Comparison of ENCODE assay signal across 9 cellular contexts in genomic region chr2:65800998-65801397, GRCh38.
DNase-seq lines count a peak whose midpoint lies in the region; TF ChIP-seq lines count a peak whose summit lies in the region.
"Had no signal": no experiment of that assay in that cellular context is flagged by ENCODE, and none has a peak within 500 bp of the region (broad histone marks: within the 10 kb centered on the region; RNA-seq: fewer than 3 reads in every experiment).

No MANE protein-coding gene starts in this region.

- H3K27me3 ChIP-seq in endodermal cell (ENCODE audit: control insufficient read depth, insufficient read depth, low read length, poor library complexity, severe bottlenecking): no peaks in the 10 kb centered on the region

- TF ChIP-seq POLR2A in NB4 (IDR thresholded peaks at IDR 0.05; ENCODE audit: extremely low read depth, insufficient read length): no peak

- POLR2A ChIA-PET in activated CD4-positive, alpha-beta T cell treated with anti-CD3 and anti-CD28 coated beads, Interleukin-2, amount 10 ng/mL, durations not matched to agents 7 days and 5 days (lab: Charles Lee): no interaction called here

- H3K27ac Mint-ChIP-seq in endodermal cell: no peak overlapping the region
- no peak overlapping the region for H3K27ac Mint-ChIP-seq in activated CD4-positive, alpha-beta T cell treated with anti-CD3 and anti-CD28 coated beads, Interleukin-2, amount 10 ng/mL, durations not matched to agents 7 days and 5 days
- H3K27ac Mint-ChIP-seq: IgD-negative memory B cell; stimulated activated naive B cell treated with anti-CD40 and anti-IgM and Interleukin-4, amounts not matched to agents 10 μg/mL and 1 μg/mL and 100 μg/mL, for 72 hours had no signal

- no peaks in the 10 kb centered on the region for H3K9me3 Mint-ChIP-seq in endodermal cell
- no peaks in the 10 kb centered on the region for H3K9me3 Mint-ChIP-seq in activated CD4-positive, alpha-beta T cell treated with anti-CD3 and anti-CD28 coated beads, Interleukin-2, amount 10 ng/mL, durations not matched to agents 7 days and 5 days

- DNase-seq in GM04504 (ENCODE audit: low read depth): peak; percentile 3
- DNase-seq in NB4 (ENCODE audit: low read depth): peak; percentile 36
- peak; percentile 84 for DNase-seq in endodermal cell
- no peak for DNase-seq in retinal pigment epithelial cell (ENCODE audit: low read depth)
- no peak for DNase-seq in NCI-H1417 treated with DMSO at 0.1 percent for 48 hours (lab: John Stamatoyannopoulos, UW)
- DNase-seq in activated CD4-positive, alpha-beta T cell treated with anti-CD3 and anti-CD28 coated beads, Interleukin-2, amount 10 ng/mL, durations not matched to agents 7 days and 5 days: no peak
- no peak for DNase-seq in SW480 (ENCODE audit: low spot score)
- DNase-seq: stimulated activated naive B cell treated with anti-CD40 and anti-IgM and Interleukin-4, amounts not matched to agents 10 μg/mL and 1 μg/mL and 100 μg/mL, for 72 hours had no signal

- H3K4me1 Mint-ChIP-seq in endodermal cell: no peaks in the 10 kb centered on the region
- no peaks in the 10 kb centered on the region for H3K4me1 Mint-ChIP-seq in activated CD4-positive, alpha-beta T cell treated with anti-CD3 and anti-CD28 coated beads, Interleukin-2, amount 10 ng/mL, durations not matched to agents 7 days and 5 days
- H3K4me1 Mint-ChIP-seq: IgD-negative memory B cell; stimulated activated naive B cell treated with anti-CD40 and anti-IgM and Interleukin-4, amounts not matched to agents 10 μg/mL and 1 μg/mL and 100 μg/mL, for 72 hours had no signal

- 47% methylated on average over 1 of the region's 1 CpG; no CpG with 5 or more reads in 1 of the 2 experiments for WGBS in endodermal cell (ENCODE audit: insufficient coverage in 1 of 2, insufficient read length in 1 of 2), 2 experiments

- H3K27me3 Mint-ChIP-seq in endodermal cell (ENCODE audit: insufficient read depth): peaks cover 1% of the 10 kb centered on the region
- no peaks in the 10 kb centered on the region for H3K27me3 Mint-ChIP-seq in activated CD4-positive, alpha-beta T cell treated with anti-CD3 and anti-CD28 coated beads, Interleukin-2, amount 10 ng/mL, durations not matched to agents 7 days and 5 days

- H3K27ac ChIP-seq in endodermal cell (ENCODE audit: low read depth, low read length): no peak overlapping the region

- CTCF ChIA-PET in activated CD4-positive, alpha-beta T cell treated with anti-CD3 and anti-CD28 coated beads, Interleukin-2, amount 10 ng/mL, durations not matched to agents 7 days and 5 days (lab: Charles Lee): no interaction called here

- no peak overlapping the region for H3K9ac ChIP-seq in endodermal cell (ENCODE audit: extremely low read depth, low read length, poor library complexity, severe bottlenecking)

- no peak overlapping the region for H3K4me3 Mint-ChIP-seq in endodermal cell
- no peak overlapping the region for H3K4me3 Mint-ChIP-seq in activated CD4-positive, alpha-beta T cell treated with anti-CD3 and anti-CD28 coated beads, Interleukin-2, amount 10 ng/mL, durations not matched to agents 7 days and 5 days
- H3K4me3 Mint-ChIP-seq: IgD-negative memory B cell; stimulated activated naive B cell treated with anti-CD40 and anti-IgM and Interleukin-4, amounts not matched to agents 10 μg/mL and 1 μg/mL and 100 μg/mL, for 72 hours had no signal

- H3K9me3 ChIP-seq in endodermal cell (ENCODE audit: control insufficient read depth, low read length): peaks cover 4% of the 10 kb centered on the region

- no peaks in the 10 kb centered on the region for H3K4me1 ChIP-seq in endodermal cell (ENCODE audit: control insufficient read depth, insufficient read depth, low read length)

- H3K36me3 Mint-ChIP-seq in endodermal cell (ENCODE audit: low read depth): no peaks in the 10 kb centered on the region
- H3K36me3 Mint-ChIP-seq in activated CD4-positive, alpha-beta T cell treated with anti-CD3 and anti-CD28 coated beads, Interleukin-2, amount 10 ng/mL, durations not matched to agents 7 days and 5 days (ENCODE audit: low read depth): no peaks in the 10 kb centered on the region
- H3K36me3 Mint-ChIP-seq: stimulated activated naive B cell treated with anti-CD40 and anti-IgM and Interleukin-4, amounts not matched to agents 10 μg/mL and 1 μg/mL and 100 μg/mL, for 72 hours had no signal

- H3K36me3 ChIP-seq in endodermal cell (ENCODE audit: control insufficient read depth, insufficient read depth, low read length): no peaks in the 10 kb centered on the region

- H3K4me3 ChIP-seq in NB4 (ENCODE audit: low read depth, low read length): no peak overlapping the region
- H3K4me3 ChIP-seq in endodermal cell (ENCODE audit: low read length): no peak overlapping the region
- no peak overlapping the region for H3K4me3 ChIP-seq in retinal pigment epithelial cell (ENCODE audit: low read length)

- TF ChIP-seq CTCF in NB4 (IDR thresholded peaks at IDR 0.05; ENCODE audit: low read depth, low read length) (peak; percentile 53), endodermal cell (conservative IDR thresholded peaks at IDR 0.05) (peak; percentile 84), retinal pigment epithelial cell (conservative IDR thresholded peaks at IDR 0.05; ENCODE audit: low read depth, low read length) (peak; percentile 30)

Comparison
In these comparisons a context has a peak if more than half of its experiments do, and no peak if none do; other contexts are left out.
1. DNase-seq: peak in GM04504 (single experiment), NB4 (single experiment) and endodermal cell (single experiment); none in retinal pigment epithelial cell (single experiment), NCI-H1417 treated with DMSO at 0.1 percent for 48 hours (single experiment), activated CD4-positive, alpha-beta T cell treated with anti-CD3 and anti-CD28 coated beads, Interleukin-2, amount 10 ng/mL, durations not matched to agents 7 days and 5 days (single experiment) and SW480 (single experiment).
2. CTCF ChIP-seq: peak in every context shown above with its lines; median percentile 84 in endodermal cell; 53 in NB4; 30 in retinal pigment epithelial cell.